1 cellular context compared by ENCODE assay signal in the genomic region with DNA sequence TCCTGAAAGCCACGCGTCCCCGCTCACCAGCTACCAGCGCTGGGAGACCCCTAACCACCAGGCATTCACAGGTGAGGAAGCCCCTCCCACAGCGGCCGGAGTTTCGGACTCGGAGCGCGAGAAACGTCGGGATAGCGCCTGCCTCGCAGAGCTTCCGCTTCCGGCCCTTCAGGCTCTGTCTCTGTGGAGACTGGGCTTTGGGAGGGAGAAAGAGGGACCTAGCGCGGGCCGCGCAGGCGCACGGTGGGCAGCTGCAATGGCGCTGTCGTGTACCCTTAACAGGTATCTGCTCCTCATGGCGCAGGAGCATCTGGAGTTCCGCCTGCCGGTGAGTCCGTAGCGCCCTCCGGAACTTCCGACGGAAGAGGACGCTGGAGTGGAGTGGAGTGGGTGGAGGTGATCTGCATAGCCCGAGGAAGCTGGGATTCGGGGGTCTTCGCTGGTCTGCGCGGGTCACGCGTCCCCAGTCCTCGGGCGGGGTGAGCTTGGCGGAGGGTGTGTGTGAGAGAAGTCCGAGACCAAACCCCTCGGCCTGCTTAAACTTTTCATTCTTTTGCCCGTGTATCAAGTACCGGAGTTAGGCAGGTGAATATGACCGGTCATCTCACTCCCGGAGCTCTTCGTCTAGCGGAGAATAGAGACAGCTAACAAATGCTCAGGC.
TF ChIP-seq lines count a peak whose summit lies in the region.

A gene (plus strand): TSS at position 246 of the 661 bp plus-strand sequence. CDS start 11 bp downstream, at position 257.

TF ChIP-seq in K562, 482 proteins besides CTCF, POLR2A, EP300 and RAD21 (continued from another document):
- TF ChIP-seq, protein P1, sequence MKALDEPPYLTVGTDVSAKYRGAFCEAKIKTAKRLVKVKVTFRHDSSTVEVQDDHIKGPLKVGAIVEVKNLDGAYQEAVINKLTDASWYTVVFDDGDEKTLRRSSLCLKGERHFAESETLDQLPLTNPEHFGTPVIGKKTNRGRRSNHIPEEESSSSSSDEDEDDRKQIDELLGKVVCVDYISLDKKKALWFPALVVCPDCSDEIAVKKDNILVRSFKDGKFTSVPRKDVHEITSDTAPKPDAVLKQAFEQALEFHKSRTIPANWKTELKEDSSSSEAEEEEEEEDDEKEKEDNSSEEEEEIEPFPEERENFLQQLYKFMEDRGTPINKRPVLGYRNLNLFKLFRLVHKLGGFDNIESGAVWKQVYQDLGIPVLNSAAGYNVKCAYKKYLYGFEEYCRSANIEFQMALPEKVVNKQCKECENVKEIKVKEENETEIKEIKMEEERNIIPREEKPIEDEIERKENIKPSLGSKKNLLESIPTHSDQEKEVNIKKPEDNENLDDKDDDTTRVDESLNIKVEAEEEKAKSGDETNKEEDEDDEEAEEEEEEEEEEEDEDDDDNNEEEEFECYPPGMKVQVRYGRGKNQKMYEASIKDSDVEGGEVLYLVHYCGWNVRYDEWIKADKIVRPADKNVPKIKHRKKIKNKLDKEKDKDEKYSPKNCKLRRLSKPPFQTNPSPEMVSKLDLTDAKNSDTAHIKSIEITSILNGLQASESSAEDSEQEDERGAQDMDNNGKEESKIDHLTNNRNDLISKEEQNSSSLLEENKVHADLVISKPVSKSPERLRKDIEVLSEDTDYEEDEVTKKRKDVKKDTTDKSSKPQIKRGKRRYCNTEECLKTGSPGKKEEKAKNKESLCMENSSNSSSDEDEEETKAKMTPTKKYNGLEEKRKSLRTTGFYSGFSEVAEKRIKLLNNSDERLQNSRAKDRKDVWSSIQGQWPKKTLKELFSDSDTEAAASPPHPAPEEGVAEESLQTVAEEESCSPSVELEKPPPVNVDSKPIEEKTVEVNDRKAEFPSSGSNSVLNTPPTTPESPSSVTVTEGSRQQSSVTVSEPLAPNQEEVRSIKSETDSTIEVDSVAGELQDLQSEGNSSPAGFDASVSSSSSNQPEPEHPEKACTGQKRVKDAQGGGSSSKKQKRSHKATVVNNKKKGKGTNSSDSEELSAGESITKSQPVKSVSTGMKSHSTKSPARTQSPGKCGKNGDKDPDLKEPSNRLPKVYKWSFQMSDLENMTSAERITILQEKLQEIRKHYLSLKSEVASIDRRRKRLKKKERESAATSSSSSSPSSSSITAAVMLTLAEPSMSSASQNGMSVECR (CRISPR knock-in tag; IDR thresholded peaks at IDR 0.05), result no peak; the same call in 1 of the 2 replicates
- TF ChIP-seq NFE2 (IDR thresholded peaks at IDR 0.05; ENCODE audit: low read depth), result no peak
- TF ChIP-seq TEAD2 (tag; IDR thresholded peaks at IDR 0.05), result no peak
- peak; percentile 93 for TF ChIP-seq EP400 (IDR thresholded peaks at IDR 0.05)
- TF ChIP-seq SNRNP70 (optimal IDR thresholded peaks at IDR 0.05; ENCODE audit: low read depth, low read length), result no peak
- no peak for TF ChIP-seq KLF1 (tag; IDR thresholded peaks at IDR 0.05)
- no peak for TF ChIP-seq HMG20A (CRISPR knock-in tag; conservative IDR thresholded peaks at IDR 0.05)
- TF ChIP-seq, protein P2, sequence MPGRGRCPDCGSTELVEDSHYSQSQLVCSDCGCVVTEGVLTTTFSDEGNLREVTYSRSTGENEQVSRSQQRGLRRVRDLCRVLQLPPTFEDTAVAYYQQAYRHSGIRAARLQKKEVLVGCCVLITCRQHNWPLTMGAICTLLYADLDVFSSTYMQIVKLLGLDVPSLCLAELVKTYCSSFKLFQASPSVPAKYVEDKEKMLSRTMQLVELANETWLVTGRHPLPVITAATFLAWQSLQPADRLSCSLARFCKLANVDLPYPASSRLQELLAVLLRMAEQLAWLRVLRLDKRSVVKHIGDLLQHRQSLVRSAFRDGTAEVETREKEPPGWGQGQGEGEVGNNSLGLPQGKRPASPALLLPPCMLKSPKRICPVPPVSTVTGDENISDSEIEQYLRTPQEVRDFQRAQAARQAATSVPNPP (IDR thresholded peaks at IDR 0.05; ENCODE audit: borderline replicate concordance, insufficient read depth, insufficient read length), result no peak
- TF ChIP-seq ZNF444 (CRISPR knock-in tag; IDR thresholded peaks at IDR 0.05), result no peak
- peak; percentile 71; the same call in 1 of the 2 replicates for TF ChIP-seq PML (IDR thresholded peaks at IDR 0.05; ENCODE audit: low read length)
- 0 out of 2 replicates have a peak, but pooled peaks have one; percentile 36 for TF ChIP-seq CBX1 (IDR thresholded peaks at IDR 0.05; ENCODE audit: low read depth)
- TF ChIP-seq, protein P3, sequence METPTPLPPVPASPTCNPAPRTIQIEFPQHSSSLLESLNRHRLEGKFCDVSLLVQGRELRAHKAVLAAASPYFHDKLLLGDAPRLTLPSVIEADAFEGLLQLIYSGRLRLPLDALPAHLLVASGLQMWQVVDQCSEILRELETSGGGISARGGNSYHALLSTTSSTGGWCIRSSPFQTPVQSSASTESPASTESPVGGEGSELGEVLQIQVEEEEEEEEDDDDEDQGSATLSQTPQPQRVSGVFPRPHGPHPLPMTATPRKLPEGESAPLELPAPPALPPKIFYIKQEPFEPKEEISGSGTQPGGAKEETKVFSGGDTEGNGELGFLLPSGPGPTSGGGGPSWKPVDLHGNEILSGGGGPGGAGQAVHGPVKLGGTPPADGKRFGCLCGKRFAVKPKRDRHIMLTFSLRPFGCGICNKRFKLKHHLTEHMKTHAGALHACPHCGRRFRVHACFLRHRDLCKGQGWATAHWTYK (CRISPR knock-in tag; IDR thresholded peaks at IDR 0.05), result no peak
- TF ChIP-seq, protein P4, sequence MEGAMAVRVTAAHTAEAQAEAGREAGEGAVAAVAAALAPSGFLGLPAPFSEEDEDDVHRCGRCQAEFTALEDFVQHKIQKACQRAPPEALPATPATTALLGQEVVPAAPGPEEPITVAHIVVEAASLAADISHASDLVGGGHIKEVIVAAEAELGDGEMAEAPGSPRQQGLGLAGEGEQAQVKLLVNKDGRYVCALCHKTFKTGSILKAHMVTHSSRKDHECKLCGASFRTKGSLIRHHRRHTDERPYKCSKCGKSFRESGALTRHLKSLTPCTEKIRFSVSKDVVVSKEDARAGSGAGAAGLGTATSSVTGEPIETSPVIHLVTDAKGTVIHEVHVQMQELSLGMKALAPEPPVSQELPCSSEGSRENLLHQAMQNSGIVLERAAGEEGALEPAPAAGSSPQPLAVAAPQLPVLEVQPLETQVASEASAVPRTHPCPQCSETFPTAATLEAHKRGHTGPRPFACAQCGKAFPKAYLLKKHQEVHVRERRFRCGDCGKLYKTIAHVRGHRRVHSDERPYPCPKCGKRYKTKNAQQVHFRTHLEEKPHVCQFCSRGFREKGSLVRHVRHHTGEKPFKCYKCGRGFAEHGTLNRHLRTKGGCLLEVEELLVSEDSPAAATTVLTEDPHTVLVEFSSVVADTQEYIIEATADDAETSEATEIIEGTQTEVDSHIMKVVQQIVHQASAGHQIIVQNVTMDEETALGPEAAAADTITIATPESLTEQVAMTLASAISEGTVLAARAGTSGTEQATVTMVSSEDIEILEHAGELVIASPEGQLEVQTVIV (CRISPR knock-in tag; IDR thresholded peaks at IDR 0.05; ENCODE audit: borderline replicate concordance), result no peak
- TF ChIP-seq KDM5B (IDR thresholded peaks at IDR 0.05; ENCODE audit: insufficient replicate concordance, low read depth, low read length), result peak; percentile 99
- TF ChIP-seq ZNF717 (CRISPR knock-in tag; IDR thresholded peaks at IDR 0.05), result no peak
- no peak for TF ChIP-seq PYGO2 (tag; IDR thresholded peaks at IDR 0.05)
TF ChIP-seq in K562: peak in this region for 108.
